ENCODE assay signal across 8 cellular contexts in genomic region chr1:197776348-197777082, GRCh38. TPM values are rescaled to one million over a fixed set of nuclear protein-coding genes. Genes with fewer than 3 reads are reported as not detected.
A peak's percentile ranks its signal among the peaks of the same experiment; 100 is the strongest.
DNase-seq lines count a peak whose midpoint lies in the region; ATAC-seq, FAIRE-seq and TF ChIP-seq lines count a peak whose summit lies in the region.

No MANE protein-coding gene starts in this region.

- CTCF ChIA-PET in Caco-2 (lab: Charles Lee) (no interaction called here), HepG2 (lab: Yijun Ruan, JAX; ENCODE audit: low intra/inter-chr PET ratio, low total read pairs) (no interaction called here)

- peak overlapping the region; percentile 83; the same call in 1 of the 2 replicates for H3K9ac ChIP-seq in HepG2 (ENCODE audit: insufficient read depth, low read depth, low read length)

- H3K4me1 ChIP-seq in Caco-2 (0 out of 2 replicates have a peak, but pooled peaks cover 17% of the 10 kb centered on the region), HepG2 (ENCODE audit: insufficient read depth, low read length) (peaks cover 23% of the 10 kb centered on the region)

- FAIRE-seq in HepG2 (lab: Jason Lieb, UNC) = no peak

- no peak overlapping the region for H3K4me3 ChIP-seq in Caco-2 (ENCODE audit: low read depth, low read length)
- H3K4me3 ChIP-seq in HepG2 (replicated peaks in 1 of 3; ENCODE audit: insufficient read depth in 1 of 3, low read depth in 2 of 3, low read length in 3 of 3) = peak overlapping the region in 1 of 3 experiments; percentile 66; a peak in 1 of 6 replicates

- H3K9me3 ChIP-seq in Caco-2 (no peaks in the 10 kb centered on the region), HepG2 (ENCODE audit: low read length) (no peaks in the 10 kb centered on the region)

- POLR2A ChIA-PET in Caco-2 (lab: Charles Lee) = no interaction called here
- POLR2A ChIA-PET in HepG2 (lab: Yijun Ruan, JAX) = interaction anchor here (1.1 kb wide), 1 partner anchor 126 kb away, joined by 4 read pairs; the partner anchor contains the start of gene C1orf53

- ATAC-seq in GM21515 (IDR thresholded peaks at IDR 0.05; ENCODE audit: unreplicated experiment) (peak; percentile 32), HepG2 (no peak)

- DNase-seq in Caco-2 (no peak), M059J (ENCODE audit: low read depth) (peak; percentile 96), HepG2 (ENCODE audit: low spot score) (no peak), posterior cingulate gyrus (no peak), DMS79 (lab: John Stamatoyannopoulos, UW) (no peak)
- peak; percentile 32 for DNase-seq in activated naive CD4-positive, alpha-beta T cell treated with anti-CD3 and anti-CD28 coated beads, Interleukin-2, amount 50 U/mL, for 16 hours

- H3K4me2 ChIP-seq in HepG2 (ENCODE audit: low read depth, low read length) = peak overlapping the region; percentile 99

- no peaks in the 10 kb centered on the region for H3K27me3 ChIP-seq in Caco-2 (replicated peaks; ENCODE audit: control insufficient read depth, insufficient read depth, low read length)
- no peaks in the 10 kb centered on the region for H3K27me3 ChIP-seq in HepG2 (ENCODE audit: control insufficient read depth in 1 of 2, insufficient read depth in 2 of 2, low read length in 2 of 2)

- no peaks in the 10 kb centered on the region for H3K79me2 ChIP-seq in HepG2 (ENCODE audit: insufficient read depth, low read length)

- H2AFZ ChIP-seq in HepG2 (ENCODE audit: low read length) = peak overlapping the region; percentile 97

- in situ Hi-C loops in HepG2 (cut with HindIII; ENCODE audit: extremely low pct_ligation_motif_present, low pct_unique_long_range_greater_than_20kb) = loop anchor here (10.0 kb wide), 1 partner anchor 138 kb away; the partner anchor contains the start of gene LHX9

- peaks cover 7% of the 10 kb centered on the region for H3K4me1 Mint-ChIP-seq in Caco-2 (ENCODE audit: low read depth, unreplicated experiment)

- TF ChIP-seq EP300 in HepG2 (IDR thresholded peaks at IDR 0.05; ENCODE audit: low read depth in 2 of 2, low read length in 2 of 2) (no peak), HepG2 (CRISPR knock-in tag; IDR thresholded peaks at IDR 0.05; ENCODE audit: borderline replicate concordance) (no peak)

- H3K27ac ChIP-seq in HepG2 (ENCODE audit: extremely low read length, insufficient read depth, low read length) = no peak overlapping the region
- H3K27ac ChIP-seq in temporal lobe (ENCODE audit: low read depth, low read length) = peak overlapping the region; percentile 73

- intact Hi-C loops in Caco-2 (cut with micrococcal nuclease; ENCODE audit: unreplicated experiment) (loop anchor here (5.0 kb wide), 1 partner anchor 141 kb away; the partner anchor contains the start of gene LHX9), HepG2 (cut with micrococcal nuclease; ENCODE audit: unreplicated experiment) (loop anchor here (5.0 to 10.0 kb wide), 4 partner anchors 88 to 249 kb away; partner anchors contain the start of genes C1orf53 and LHX9), posterior cingulate gyrus (cut with DNase I) (loop anchor here (10.0 kb wide), 1 partner anchor 378 kb away; the partner anchor contains the start of gene NEK7)

- 31% methylated on average over 3 of the region's 3 CpGs for WGBS in HepG2 (ENCODE audit: low lambda C conversion rate)

- BruUV-seq in Caco-2 (replicated peaks; lab: Mats Ljungman, UMichigan) (no TSS peak), HepG2 (replicated peaks; lab: Mats Ljungman, UMichigan) (no TSS peak)

- no peaks in the 10 kb centered on the region for H3K36me3 Mint-ChIP-seq in Caco-2 (ENCODE audit: insufficient read depth, unreplicated experiment)

- TF ChIP-seq CTCF in Caco-2 (IDR thresholded peaks at IDR 0.05; ENCODE audit: insufficient read depth in 1 of 2, low read depth in 1 of 2, low read length in 1 of 2, severe bottlenecking in 1 of 2, unreplicated experiment in 1 of 2) = no peak
- no peak for TF ChIP-seq CTCF in HepG2 (CRISPR knock-in tag; IDR thresholded peaks at IDR 0.05)

- peak overlapping the region; percentile 83 for H3K4me3 Mint-ChIP-seq in Caco-2 (ENCODE audit: unreplicated experiment)

- TF ChIP-seq POLR2A in HepG2 (IDR thresholded peaks at IDR 0.05; ENCODE audit: insufficient read depth in 1 of 2, low read depth in 2 of 2, low read length in 2 of 2) = no peak

- peak overlapping the region; percentile 80 for H3K27ac Mint-ChIP-seq in Caco-2 (ENCODE audit: unreplicated experiment)

- H3K27me3 Mint-ChIP-seq in Caco-2 (ENCODE audit: insufficient read depth, unreplicated experiment) = no peaks in the 10 kb centered on the region

- no peaks in the 10 kb centered on the region for H4K20me1 ChIP-seq in HepG2 (ENCODE audit: insufficient read depth, low read length)

- H3K36me3 ChIP-seq in Caco-2 (ENCODE audit: control insufficient read depth, insufficient read depth, low read length) = no peaks in the 10 kb centered on the region
- no peaks in the 10 kb centered on the region for H3K36me3 ChIP-seq in HepG2 (replicated peaks in 1 of 2; ENCODE audit: control insufficient read depth in 1 of 2, insufficient read depth in 2 of 2, low read length in 2 of 2)

- no peak for TF ChIP-seq RAD21 in HepG2 (CRISPR knock-in tag; IDR thresholded peaks at IDR 0.05)

- no peaks in the 10 kb centered on the region for H3K9me3 Mint-ChIP-seq in Caco-2 (ENCODE audit: unreplicated experiment)

TF ChIP-seq in HepG2, 621 proteins besides CTCF, POLR2A, EP300 and RAD21:
- TF ChIP-seq ZFP41 (CRISPR knock-in tag; IDR thresholded peaks at IDR 0.05; ENCODE audit: borderline replicate concordance) (no peak), HOXA9 (CRISPR knock-in tag; IDR thresholded peaks at IDR 0.05; ENCODE audit: borderline replicate concordance) (no peak), ZKSCAN5 (CRISPR knock-in tag; IDR thresholded peaks at IDR 0.05) (no peak), DNMT3B (CRISPR knock-in tag; conservative IDR thresholded peaks at IDR 0.05) (no peak)
- TF ChIP-seq, protein P1, sequence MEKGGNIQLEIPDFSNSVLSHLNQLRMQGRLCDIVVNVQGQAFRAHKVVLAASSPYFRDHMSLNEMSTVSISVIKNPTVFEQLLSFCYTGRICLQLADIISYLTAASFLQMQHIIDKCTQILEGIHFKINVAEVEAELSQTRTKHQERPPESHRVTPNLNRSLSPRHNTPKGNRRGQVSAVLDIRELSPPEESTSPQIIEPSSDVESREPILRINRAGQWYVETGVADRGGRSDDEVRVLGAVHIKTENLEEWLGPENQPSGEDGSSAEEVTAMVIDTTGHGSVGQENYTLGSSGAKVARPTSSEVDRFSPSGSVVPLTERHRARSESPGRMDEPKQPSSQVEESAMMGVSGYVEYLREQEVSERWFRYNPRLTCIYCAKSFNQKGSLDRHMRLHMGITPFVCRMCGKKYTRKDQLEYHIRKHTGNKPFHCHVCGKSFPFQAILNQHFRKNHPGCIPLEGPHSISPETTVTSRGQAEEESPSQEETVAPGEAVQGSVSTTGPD (CRISPR knock-in tag; IDR thresholded peaks at IDR 0.05) = no peak

RNA-seq across cellular contexts. Expression of gene DENND1B, which starts 1.2 kb away (rescaled TPM):
- total RNA-seq in Caco-2 (2022) (9.4 and 9.6 TPM in 2 replicates), HepG2 (2016; rRNA removed; fragmentation: Illumina TruSeq; extraction: Trizol) (5.7 and 7.5 TPM in 2 replicates), temporal lobe (32.7 TPM)
- total RNA-seq in M059J (2014; rRNA removed; shearing (Covaris generic)) = 13.6 and 17.0 TPM in 2 replicates
- total RNA-seq in HepG2 (2016; cell fraction: cytosol; rRNA removed; fragmentation: Illumina TruSeq; extraction: Trizol; ENCODE audit: low read depth) = 8.2 and 9.3 TPM in 2 replicates
- 6.2 and 6.5 TPM in 2 replicates for total RNA-seq in HepG2 (2016; cell fraction: insoluble cytoplasmic fraction; rRNA removed; fragmentation: Illumina TruSeq; extraction: Trizol)
- 4.1 and 4.5 TPM in 2 replicates for total RNA-seq in HepG2 (2016; cell fraction: membrane; rRNA removed; fragmentation: Illumina TruSeq; extraction: Trizol)
- 18.2 and 22.5 TPM in 2 replicates for total RNA-seq in HepG2 (2016; cell fraction: nucleus; rRNA removed; fragmentation: Illumina TruSeq; extraction: Trizol)
- polyA plus RNA-seq in HepG2 (2011; rRNA removed) = 2.1 and 2.6 TPM in 2 replicates
- 0.89 and 1.2 TPM in 2 replicates for polyA plus RNA-seq in HepG2 (2011; cell fraction: cytosol; rRNA removed)
- 2.4 and 3.0 TPM in 2 replicates for polyA plus RNA-seq in HepG2 (2011; cell fraction: nucleus; rRNA removed)
- polyA plus RNA-seq in HepG2 (2012) = 1.9 TPM in 2 replicates
- polyA plus RNA-seq in HepG2 (2016; cell fraction: cytosol; fragmentation: Illumina TruSeq; extraction: Trizol; ENCODE audit: low read depth) = 0.51 and 0.55 TPM in 2 replicates
- polyA plus RNA-seq in HepG2 (2016; cell fraction: insoluble cytoplasmic fraction; fragmentation: Illumina TruSeq; extraction: Trizol; ENCODE audit: low read depth) = 3.2 and 3.4 TPM in 2 replicates
- 0.77 and 0.92 TPM in 2 replicates for polyA plus RNA-seq in HepG2 (2016; cell fraction: membrane; fragmentation: Illumina TruSeq; extraction: Trizol; ENCODE audit: low read depth)
- polyA plus RNA-seq in HepG2 (2016; cell fraction: nucleus; fragmentation: Illumina TruSeq; extraction: Trizol; ENCODE audit: insufficient read depth, low read depth) = 3.9 and 4.6 TPM in 2 replicates
- 10.7 and 15.7 TPM in 2 replicates for polyA minus RNA-seq in HepG2 (2011; rRNA and poly(A)+ RNA removed; ENCODE audit: low replicate concordance)
- 3.7 and 5.0 TPM in 2 replicates for polyA minus RNA-seq in HepG2 (2011; cell fraction: cytosol; rRNA and poly(A)+ RNA removed)
- 39.9 and 40.9 TPM in 2 replicates for polyA minus RNA-seq in HepG2 (2011; cell fraction: nucleus; rRNA and poly(A)+ RNA removed)

Comparison
In these comparisons a context has a peak if more than half of its experiments do, and no peak if none do; other contexts are left out.
1. DNase-seq: peak in M059J (single experiment) and activated naive CD4-positive, alpha-beta T cell treated with anti-CD3 and anti-CD28 coated beads, Interleukin-2, amount 50 U/mL, for 16 hours (single experiment); none in Caco-2 (0 of 2), HepG2 (single experiment), posterior cingulate gyrus (0 of 10) and DMS79 (single experiment).